ENCODE assay signal across 2 cellular contexts in genomic region chr11:122145715-122146274, GRCh38.
A peak's percentile ranks its signal among the peaks of the same experiment; 100 is the strongest.
TF ChIP-seq lines count a peak whose summit lies in the region.

No MANE protein-coding gene starts in this region.

TF ChIP-seq in IMR-90, 13 proteins besides CTCF, POLR2A, EP300 and RAD21 (continued from another document):
- peak; percentile 87 for TF ChIP-seq USF2 (IDR thresholded peaks at IDR 0.05; ENCODE audit: low read depth, low read length)
- TF ChIP-seq SMC3 (IDR thresholded peaks at IDR 0.05; ENCODE audit: low read depth, low read length): no peak
- TF ChIP-seq NFE2L2 (IDR thresholded peaks at IDR 0.05; ENCODE audit: low read depth, low read length): no peak
- no peak for TF ChIP-seq MAFK (IDR thresholded peaks at IDR 0.05; ENCODE audit: low read depth, low read length)
- TF ChIP-seq ELK1 (IDR thresholded peaks at IDR 0.05; ENCODE audit: borderline replicate concordance, low read depth, low read length): no peak
- no peak for TF ChIP-seq CHD1 (IDR thresholded peaks at IDR 0.05; ENCODE audit: low read depth, low read length)

TF ChIP-seq in SK-N-SH, 30 proteins besides CTCF, POLR2A, EP300 and RAD21:
- no peak for TF ChIP-seq IRF3 (IDR thresholded peaks at IDR 0.05; ENCODE audit: low read depth, low read length)
- no peak for TF ChIP-seq ZBTB33 (IDR thresholded peaks at IDR 0.05; ENCODE audit: borderline replicate concordance, low read depth)
- peak; percentile 65; the same call in 1 of the 2 replicates for TF ChIP-seq USF1 (IDR thresholded peaks at IDR 0.05; ENCODE audit: borderline replicate concordance, low read depth)
- TF ChIP-seq PBX3 (IDR thresholded peaks at IDR 0.05): peak; percentile 50
- TF ChIP-seq SIN3A (IDR thresholded peaks at IDR 0.05; ENCODE audit: borderline replicate concordance, low read depth, low read length): no peak
- no peak for TF ChIP-seq GATA2 (CRISPR knock-in tag; IDR thresholded peaks at IDR 0.05)
- no peak for TF ChIP-seq NRF1 (IDR thresholded peaks at IDR 0.05; ENCODE audit: low read depth, low read length)
- TF ChIP-seq FOXJ3 (CRISPR knock-in tag; IDR thresholded peaks at IDR 0.05): no peak
